Comparison of ENCODE assay signal across 24 cellular contexts in the genomic region with DNA sequence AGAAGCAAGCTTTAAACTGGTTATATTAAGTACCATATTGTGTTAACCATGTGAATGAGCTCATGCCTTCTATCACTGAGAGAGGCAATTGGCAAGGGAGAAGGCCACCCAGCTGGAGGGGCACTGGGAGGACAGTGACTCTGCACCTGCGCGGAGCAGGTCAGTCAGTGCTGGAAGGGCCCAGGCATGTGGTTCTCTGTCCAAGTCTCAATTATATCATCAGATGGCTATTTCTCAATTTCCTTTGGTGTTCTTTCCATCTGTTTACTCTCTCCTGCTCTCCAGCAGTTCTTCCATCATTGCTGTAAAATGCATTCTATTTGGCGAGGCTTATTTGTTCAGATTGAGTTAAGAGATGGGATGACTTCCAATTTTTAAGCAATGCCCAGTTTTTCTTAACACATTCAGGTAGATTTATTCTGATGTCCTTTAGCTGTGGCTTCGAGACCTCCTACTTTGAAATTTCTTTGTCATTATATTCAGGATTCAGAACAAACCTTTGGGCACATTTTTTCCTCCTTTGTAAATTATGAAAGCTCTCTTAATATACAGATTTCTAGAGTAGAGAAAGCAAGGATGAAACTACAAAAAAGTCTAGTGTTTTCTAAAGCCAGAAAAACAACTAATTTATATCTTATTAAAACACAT.
A peak's percentile ranks its signal among the peaks of the same experiment; 100 is the strongest.
DNase-seq lines count a peak whose midpoint lies in the region; ATAC-seq and TF ChIP-seq lines count a peak whose summit lies in the region.
"Had no signal": no experiment of that assay in that cellular context is flagged by ENCODE, and none has a peak within 500 bp of the region (broad histone marks: within the 10 kb centered on the region; RNA-seq: fewer than 3 reads in every experiment).

No MANE protein-coding gene starts in this region.

- peaks cover 4% of the 10 kb centered on the region for H3K36me3 ChIP-seq in A673 (ENCODE audit: insufficient read depth, low read length, poor library complexity, severe bottlenecking)
- no peaks in the 10 kb centered on the region for H3K36me3 ChIP-seq in lower lobe of right lung
- H3K36me3 ChIP-seq: suprapubic skin had no signal

- no peak for TF ChIP-seq CTCF in A673 (conservative IDR thresholded peaks at IDR 0.05; ENCODE audit: low read depth, low read length)
- TF ChIP-seq CTCF in cardiac fibroblast (IDR thresholded peaks at IDR 0.05; ENCODE audit: low read depth, low read length), result no peak
- no peak for TF ChIP-seq CTCF in lower lobe of right lung (IDR thresholded peaks at IDR 0.05)

- H3K9me3 ChIP-seq in A673 (ENCODE audit: low read depth, low read length, poor library complexity, severe bottlenecking), result no peaks in the 10 kb centered on the region
- H3K9me3 ChIP-seq in lower lobe of right lung, result no peaks in the 10 kb centered on the region
- H3K9me3 ChIP-seq: suprapubic skin had no signal

- CTCF ChIA-PET in A673 (lab: Charles Lee), result interaction anchor here (0.6 to 0.7 kb wide), 2 partner anchors 82 to 94 kb away, joined by 3 to 7 read pairs; no protein-coding TSS in a partner anchor

- peak overlapping the region; percentile 43 for H3K27ac ChIP-seq in A673 (ENCODE audit: low read depth, low read length, poor library complexity, severe bottlenecking)
- no peak overlapping the region for H3K27ac ChIP-seq in lower lobe of right lung
- H3K27ac ChIP-seq: epithelial cell of prostate, hepatocyte, suprapubic skin had no signal

- ATAC-seq in lower lobe of right lung (peak; percentile 51 to 83), GM19351 (IDR thresholded peaks at IDR 0.05; ENCODE audit: unreplicated experiment) (no peak)
- no peak for ATAC-seq in stimulated activated memory B cell treated with anti-CD40 and anti-IgM and Interleukin-4, amounts not matched to agents 10 μg/mL and 1 μg/mL and 100 μg/mL, for 72 hours
- ATAC-seq: natural killer cell treated with Interleukin-12 subunit alpha and Interleukin-12 subunit beta and Interleukin-15 and Interleukin-18, amount 100 ng/mL, for 72 hours; T-cell; WTC11 had no signal

- no peaks in the 10 kb centered on the region for H3K9me3 Mint-ChIP-seq in stimulated activated memory B cell treated with anti-CD40 and anti-IgM and Interleukin-4, amounts not matched to agents 10 μg/mL and 1 μg/mL and 100 μg/mL, for 72 hours
- H3K9me3 Mint-ChIP-seq: activated CD4-positive, alpha-beta memory T cell treated with anti-CD3 and anti-CD28 coated beads, Interleukin-2, amount 10 ng/mL, durations not matched to agents 7 days and 5 days; activated naive CD4-positive, alpha-beta T cell treated with anti-CD3 and anti-CD28 coated beads, Interleukin-2, amount 50 U/mL, for 24 hours; CD4-positive, alpha-beta T cell; memory B cell; natural killer cell treated with Interleukin-12 subunit alpha and Interleukin-12 subunit beta and Interleukin-15 and Interleukin-18, amount 100 ng/mL, for 72 hours; T-cell; WTC11 had no signal

- no peak overlapping the region for H3K4me3 Mint-ChIP-seq in stimulated activated memory B cell treated with anti-CD40 and anti-IgM and Interleukin-4, amounts not matched to agents 10 μg/mL and 1 μg/mL and 100 μg/mL, for 72 hours
- H3K4me3 Mint-ChIP-seq: activated CD4-positive, alpha-beta memory T cell treated with anti-CD3 and anti-CD28 coated beads, Interleukin-2, amount 10 ng/mL, durations not matched to agents 7 days and 5 days; activated naive CD4-positive, alpha-beta T cell treated with anti-CD3 and anti-CD28 coated beads, Interleukin-2, amount 50 U/mL, for 24 hours; brain; CD4-positive, alpha-beta T cell; memory B cell; natural killer cell treated with Interleukin-12 subunit alpha and Interleukin-12 subunit beta and Interleukin-15 and Interleukin-18, amount 100 ng/mL, for 72 hours; T-cell; WTC11 had no signal

- intact Hi-C loops in A673 (cut with micrococcal nuclease; ENCODE audit: unreplicated experiment), result no loop called here
- intact Hi-C loops in lower lobe of right lung (cut with DNase I), result no loop called here

- H3K4me3 ChIP-seq in A673 (ENCODE audit: low read depth, low read length, poor library complexity, severe bottlenecking) (peak overlapping the region; percentile 7), cardiac fibroblast (replicated peaks in 1 of 2; ENCODE audit: low read depth in 2 of 2, low read length in 2 of 2) (no peak overlapping the region), lower lobe of right lung (no peak overlapping the region)
- H3K4me3 ChIP-seq: dorsolateral prefrontal cortex, hepatocyte, suprapubic skin had no signal

- POLR2A ChIA-PET in A673 (lab: Charles Lee; ENCODE audit: low non-redundant PET), result no interaction called here

- no peaks in the 10 kb centered on the region for H3K27me3 Mint-ChIP-seq in stimulated activated memory B cell treated with anti-CD40 and anti-IgM and Interleukin-4, amounts not matched to agents 10 μg/mL and 1 μg/mL and 100 μg/mL, for 72 hours
- H3K27me3 Mint-ChIP-seq: activated CD4-positive, alpha-beta memory T cell treated with anti-CD3 and anti-CD28 coated beads, Interleukin-2, amount 10 ng/mL, durations not matched to agents 7 days and 5 days; activated naive CD4-positive, alpha-beta T cell treated with anti-CD3 and anti-CD28 coated beads, Interleukin-2, amount 50 U/mL, for 24 hours; brain; CD4-positive, alpha-beta T cell; memory B cell; T-cell had no signal

- no peaks in the 10 kb centered on the region for H3K27me3 ChIP-seq in A673 (replicated peaks; ENCODE audit: insufficient read depth, low read depth, low read length, poor library complexity)
- H3K27me3 ChIP-seq in lower lobe of right lung (ENCODE audit: low read depth), result no peaks in the 10 kb centered on the region
- H3K27me3 ChIP-seq: dorsolateral prefrontal cortex, hepatocyte, suprapubic skin had no signal

- DNase-seq in A673 (ENCODE audit: low spot score) (no peak), NCI-H2196 (lab: John Stamatoyannopoulos, UW; ENCODE audit: unreplicated experiment) (peak; percentile 51), cardiac fibroblast (ENCODE audit: low read depth in 2 of 2) (peak; percentile 47 to 64), lower lobe of right lung (no peak), GF-D8 (lab: John Stamatoyannopoulos, UW) (no peak), HT-29 (ENCODE audit: low spot score) (no peak)
- DNase-seq: activated CD4-positive, alpha-beta memory T cell treated with anti-CD3 and anti-CD28 coated beads, Interleukin-2, amount 10 ng/mL, durations not matched to agents 7 days and 5 days; activated T-cell treated with anti-CD3 and anti-CD28 coated beads, Interleukin-2, amount 50 U/mL, for 1 hour; CD4-positive, alpha-beta T cell; DMS79; NCI-H146; stimulated activated CD8-positive, alpha-beta memory T cell treated with anti-CD3 and anti-CD28 coated beads, Interleukin-4, amount 100 ng/mL, for 48 hours; T-cell had no signal

- no peak overlapping the region for H3K27ac Mint-ChIP-seq in stimulated activated memory B cell treated with anti-CD40 and anti-IgM and Interleukin-4, amounts not matched to agents 10 μg/mL and 1 μg/mL and 100 μg/mL, for 72 hours
- H3K27ac Mint-ChIP-seq: activated CD4-positive, alpha-beta memory T cell treated with anti-CD3 and anti-CD28 coated beads, Interleukin-2, amount 10 ng/mL, durations not matched to agents 7 days and 5 days; activated naive CD4-positive, alpha-beta T cell treated with anti-CD3 and anti-CD28 coated beads, Interleukin-2, amount 50 U/mL, for 24 hours; CD4-positive, alpha-beta T cell; memory B cell; natural killer cell treated with Interleukin-12 subunit alpha and Interleukin-12 subunit beta and Interleukin-15 and Interleukin-18, amount 100 ng/mL, for 72 hours; T-cell; WTC11 had no signal

- peaks cover 98% of the 10 kb centered on the region for H3K4me1 ChIP-seq in A673 (ENCODE audit: insufficient read depth, low read length, poor library complexity, severe bottlenecking)
- peaks cover 20% of the 10 kb centered on the region for H3K4me1 ChIP-seq in lower lobe of right lung

- BruUV-seq in A673 (replicated peaks; lab: Mats Ljungman, UMichigan), result no TSS peak

- H3K36me3 Mint-ChIP-seq in stimulated activated memory B cell treated with anti-CD40 and anti-IgM and Interleukin-4, amounts not matched to agents 10 μg/mL and 1 μg/mL and 100 μg/mL, for 72 hours, result no peaks in the 10 kb centered on the region
- H3K36me3 Mint-ChIP-seq: activated naive CD4-positive, alpha-beta T cell treated with anti-CD3 and anti-CD28 coated beads, Interleukin-2, amount 50 U/mL, for 24 hours; brain; memory B cell; natural killer cell treated with Interleukin-12 subunit alpha and Interleukin-12 subunit beta and Interleukin-15 and Interleukin-18, amount 100 ng/mL, for 72 hours; T-cell; WTC11 had no signal

- no peaks in the 10 kb centered on the region for H3K4me1 Mint-ChIP-seq in stimulated activated memory B cell treated with anti-CD40 and anti-IgM and Interleukin-4, amounts not matched to agents 10 μg/mL and 1 μg/mL and 100 μg/mL, for 72 hours
- H3K4me1 Mint-ChIP-seq: activated naive CD4-positive, alpha-beta T cell treated with anti-CD3 and anti-CD28 coated beads, Interleukin-2, amount 50 U/mL, for 24 hours; memory B cell; T-cell had no signal

Comparison
In these comparisons a context has a peak if more than half of its experiments do, and no peak if none do; other contexts are left out.
1. DNase-seq: peak in NCI-H2196 (single experiment) and cardiac fibroblast (2 of 2); none in A673 (single experiment), lower lobe of right lung (single experiment), GF-D8 (single experiment) and HT-29 (single experiment).
2. ATAC-seq: peak in lower lobe of right lung (2 of 2); none in GM19351 (single experiment) and stimulated activated memory B cell treated with anti-CD40 and anti-IgM and Interleukin-4, amounts not matched to agents 10 μg/mL and 1 μg/mL and 100 μg/mL, for 72 hours (single experiment).